8 cellular contexts compared by ENCODE assay signal in the genomic region with DNA sequence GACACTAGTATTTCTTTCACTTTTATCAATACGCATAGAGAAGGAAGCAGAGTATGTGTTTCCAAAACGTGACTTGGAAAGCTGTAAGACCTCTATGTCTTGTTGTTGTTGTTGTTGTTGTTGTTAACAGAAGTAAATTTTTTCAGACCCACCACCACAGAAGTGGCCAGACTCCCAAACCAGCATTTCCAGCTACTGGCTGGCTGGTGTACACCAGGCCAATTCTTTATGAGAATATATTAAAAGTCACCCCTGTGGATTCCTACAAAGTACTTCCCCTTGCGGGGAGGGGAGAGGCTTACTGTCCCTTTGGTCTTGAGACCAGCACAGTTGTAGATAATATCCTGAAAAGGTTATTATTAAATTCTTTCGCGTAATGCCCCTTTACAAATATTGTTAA. TPM values are rescaled to one million over a fixed set of nuclear protein-coding genes. Genes with fewer than 3 reads are reported as not detected.
DNase-seq lines count a peak whose midpoint lies in the region; ATAC-seq and TF ChIP-seq lines count a peak whose summit lies in the region.

No MANE protein-coding gene starts in this region.

- POLR2A ChIA-PET in naive thymus-derived CD8-positive, alpha-beta T cell (lab: Charles Lee) = interaction anchor here (0.6 to 1.6 kb wide), 5 partner anchors 91 to 441 kb away, joined by 3 to 12 read pairs (median 4); no protein-coding TSS in a partner anchor

- peaks cover 23% of the 10 kb centered on the region for H3K27me3 Mint-ChIP-seq in brain
- no peaks in the 10 kb centered on the region for H3K27me3 Mint-ChIP-seq in naive thymus-derived CD8-positive, alpha-beta T cell

- H3K4me1 ChIP-seq in BLaER1 treated with 17β-estradiol and CSF1 and Interleukin-3, amounts not matched to agents 10 nM and 100 nM = peaks cover 3 to 44% (median 35%) of the 10 kb centered on the region in 10 experiments; a peak in 18 of 20 replicates

- peaks cover 0 to 21% (median 14%) of the 10 kb centered on the region in 11 experiments; a peak in 13 of 22 replicates for H4K20me1 ChIP-seq in BLaER1 treated with 17β-estradiol and CSF1 and Interleukin-3, amounts not matched to agents 10 nM and 100 nM

- H3K9me3 Mint-ChIP-seq in brain = peaks cover 0 to 10% (median 4%) of the 10 kb centered on the region in 5 experiments
- no peaks in the 10 kb centered on the region for H3K9me3 Mint-ChIP-seq in naive thymus-derived CD8-positive, alpha-beta T cell

- peaks cover 37% of the 10 kb centered on the region for H3K4me1 Mint-ChIP-seq in brain
- H3K4me1 Mint-ChIP-seq in naive thymus-derived CD8-positive, alpha-beta T cell = peaks cover 11 to 45% (median 33%) of the 10 kb centered on the region in 4 donors

- H3K9ac ChIP-seq in BLaER1 treated with 17β-estradiol and CSF1 and Interleukin-3, amounts not matched to agents 10 nM and 100 nM = peak overlapping the region in 2 of 11 experiments; percentile 62 to 70; a peak in 3 of 22 replicates

- no peaks in the 10 kb centered on the region for H3K36me3 Mint-ChIP-seq in brain
- no peaks in the 10 kb centered on the region for H3K36me3 Mint-ChIP-seq in naive thymus-derived CD8-positive, alpha-beta T cell

- H3K36me3 ChIP-seq in BLaER1 treated with 17β-estradiol and CSF1 and Interleukin-3, amounts not matched to agents 10 nM and 100 nM = no peaks in the 10 kb centered on the region
- no peaks in the 10 kb centered on the region for H3K36me3 ChIP-seq in KOPT-K1 (ENCODE audit: insufficient read depth, low read length)

- peak overlapping the region; percentile 92 to 99 (median 96) for H3K27ac Mint-ChIP-seq in brain
- peak overlapping the region; percentile 91 to 99 (median 96) for H3K27ac Mint-ChIP-seq in naive thymus-derived CD8-positive, alpha-beta T cell

- TF ChIP-seq CTCF in brain (conservative IDR thresholded peaks at IDR 0.05) = no peak

- peak overlapping the region; percentile 88 to 95 (median 94) for H3K4me3 Mint-ChIP-seq in brain
- H3K4me3 Mint-ChIP-seq in naive thymus-derived CD8-positive, alpha-beta T cell = peak overlapping the region; percentile 85 to 98 (median 95)

- DNase-seq in naive thymus-derived CD8-positive, alpha-beta T cell = peak in 4 of 10 donors; percentile 9 to 27 (median 20)
- no peak for DNase-seq in islet precursor cell

- peaks cover 0 to under 1% (median 0%) of the 10 kb centered on the region in 11 experiments; a peak in 1 of 22 replicates for H3K9me3 ChIP-seq in BLaER1 treated with 17β-estradiol and CSF1 and Interleukin-3, amounts not matched to agents 10 nM and 100 nM (replicated peaks in 1 of 11)
- no peaks in the 10 kb centered on the region for H3K9me3 ChIP-seq in KOPT-K1 (ENCODE audit: insufficient read depth, low read length, poor library complexity, severe bottlenecking)

- H3K27ac ChIP-seq in BLaER1 treated with 17β-estradiol and CSF1 and Interleukin-3, amounts not matched to agents 10 nM and 100 nM = peak overlapping the region in 1 of 11 experiments; percentile 35; a peak in 1 of 22 replicates
- H3K27ac ChIP-seq in KOPT-K1 (ENCODE audit: low read depth, low read length, poor library complexity, severe bottlenecking) = peak overlapping the region; percentile 73

- peaks cover 29 to 36% (median 31%) of the 10 kb centered on the region in 11 experiments for H3K27me3 ChIP-seq in BLaER1 treated with 17β-estradiol and CSF1 and Interleukin-3, amounts not matched to agents 10 nM and 100 nM

- peak overlapping the region in 4 of 10 experiments; percentile 73 to 83 (median 80); a peak in 3 of 20 replicates for H3K4me3 ChIP-seq in BLaER1 treated with 17β-estradiol and CSF1 and Interleukin-3, amounts not matched to agents 10 nM and 100 nM

- no peak for ATAC-seq in naive thymus-derived CD8-positive, alpha-beta T cell
- ATAC-seq in HG03565 (IDR thresholded peaks at IDR 0.05; ENCODE audit: unreplicated experiment) (no peak), HG03439 (IDR thresholded peaks at IDR 0.05; ENCODE audit: unreplicated experiment) (no peak), HG03196 (IDR thresholded peaks at IDR 0.05; ENCODE audit: unreplicated experiment) (no peak)

- H3K4me2 ChIP-seq in BLaER1 treated with 17β-estradiol and CSF1 and Interleukin-3, amounts not matched to agents 10 nM and 100 nM = peak overlapping the region; percentile 79 to 100 (median 86); a peak in 20 of 22 replicates

RNA-seq across cellular contexts. Expression of gene FOXP1, which starts 1.6 kb away (rescaled TPM):
- 7.7 TPM for polyA plus RNA-seq in brain (ENCODE audit: insufficient read depth, low read depth, low replicate concordance)
- total RNA-seq in naive thymus-derived CD8-positive, alpha-beta T cell = 100 to 1,000 TPM; 420 to 443 TPM
- polyA plus RNA-seq in naive thymus-derived CD8-positive, alpha-beta T cell = 100 to 1,000 TPM; 280 to 382 (median 361) TPM

Comparison
In these comparisons a context has a peak if more than half of its experiments do, and no peak if none do; other contexts are left out.
1. RNA of gene FOXP1, which starts 1.6 kb away (polyA plus RNA-seq): 280 to 382 TPM in naive thymus-derived CD8-positive, alpha-beta T cell; 7.7 TPM in brain (single experiment); every median in the first group is over 10 times any median in the second.